ENCODE assay signal across 16 cellular contexts in the genomic region with DNA sequence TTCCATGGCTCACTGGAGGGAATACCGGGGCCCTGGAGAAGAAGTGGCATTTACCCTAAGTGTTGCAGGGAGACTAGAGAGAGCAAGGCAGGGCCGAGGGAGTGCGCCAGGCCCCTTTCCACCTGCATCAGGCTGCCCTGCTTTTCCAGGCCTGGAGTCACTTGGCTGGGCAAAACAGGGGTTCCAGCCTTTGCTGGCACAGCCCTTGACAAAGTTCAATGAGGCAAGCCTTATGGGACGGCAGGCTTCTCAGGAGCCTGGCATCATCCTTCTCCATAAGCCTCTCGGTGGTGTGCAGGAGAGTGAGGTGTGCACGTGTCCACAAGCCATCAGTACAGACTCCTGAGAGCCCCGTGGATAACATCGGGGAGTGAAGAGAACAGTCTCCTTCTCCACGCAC. TPM values are rescaled to one million over a fixed set of nuclear protein-coding genes. Genes with fewer than 3 reads are reported as not detected.
DNase-seq lines count a peak whose midpoint lies in the region; ATAC-seq and TF ChIP-seq lines count a peak whose summit lies in the region.
"Had no signal": no experiment of that assay in that cellular context is flagged by ENCODE, and none has a peak within 500 bp of the region (broad histone marks: within the 10 kb centered on the region; RNA-seq: fewer than 3 reads in every experiment).

No MANE protein-coding gene starts in this region.

- peak overlapping the region in 3 of 5 experiments; percentile 43 to 93 (median 72) for H3K27ac Mint-ChIP-seq in brain
- H3K27ac Mint-ChIP-seq: CD8-positive, alpha-beta memory T cell; HFFc6 had no signal

- peaks cover 95% of the 10 kb centered on the region for H3K4me1 Mint-ChIP-seq in brain
- H3K4me1 Mint-ChIP-seq: CD8-positive, alpha-beta memory T cell had no signal

- TF ChIP-seq POLR2A in thyroid gland (IDR thresholded peaks at IDR 0.05): no peak

- H3K27me3 Mint-ChIP-seq in brain: peaks cover 3% of the 10 kb centered on the region

- peaks cover 56% of the 10 kb centered on the region for H3K4me1 ChIP-seq in left ventricle myocardium inferior
- peaks cover 33% of the 10 kb centered on the region for H3K4me1 ChIP-seq in NT2/D1 (ENCODE audit: insufficient read depth, insufficient read length)
- H3K4me1 ChIP-seq in thyroid gland: peaks cover 44 to 66% of the 10 kb centered on the region in 2 donors

- H3K4me3 ChIP-seq in left ventricle myocardium inferior (no peak overlapping the region), NT2/D1 (ENCODE audit: insufficient read length, low read depth) (no peak overlapping the region), thyroid gland (replicated peaks in 1 of 3) (no peak overlapping the region)

- H3K36me3 ChIP-seq in left ventricle myocardium inferior: no peaks in the 10 kb centered on the region
- no peaks in the 10 kb centered on the region for H3K36me3 ChIP-seq in NT2/D1 (ENCODE audit: insufficient read depth, insufficient read length, low read length)
- no peaks in the 10 kb centered on the region for H3K36me3 ChIP-seq in thyroid gland
- H3K36me3 ChIP-seq: BE2C had no signal

- H3K9me3 Mint-ChIP-seq in brain: no peaks in the 10 kb centered on the region
- H3K9me3 Mint-ChIP-seq: CD8-positive, alpha-beta memory T cell; HFFc6 had no signal

- intact Hi-C loops in left ventricle myocardium inferior (cut with micrococcal nuclease) (no loop called here), cardiac septum (cut with DNase I) (no loop called here), thyroid gland (cut with DNase I) (no loop called here)

- H3K9me3 ChIP-seq in left ventricle myocardium inferior (replicated peaks) (no peaks in the 10 kb centered on the region), NT2/D1 (ENCODE audit: insufficient read depth, low read length) (no peaks in the 10 kb centered on the region), thyroid gland (no peaks in the 10 kb centered on the region)
- H3K9me3 ChIP-seq: BE2C, Caco-2 had no signal

- no peak overlapping the region for H3K4me3 Mint-ChIP-seq in brain
- H3K4me3 Mint-ChIP-seq: CD8-positive, alpha-beta memory T cell; HFFc6 had no signal

- H3K27me3 ChIP-seq in left ventricle myocardium inferior (ENCODE audit: low read depth): no peaks in the 10 kb centered on the region
- H3K27me3 ChIP-seq in NT2/D1 (ENCODE audit: insufficient read depth, insufficient read length): no peaks in the 10 kb centered on the region
- no peaks in the 10 kb centered on the region for H3K27me3 ChIP-seq in thyroid gland
- H3K27me3 ChIP-seq: BE2C had no signal

- DNase-seq in left ventricle myocardium inferior: no peak
- DNase-seq in cardiac septum (ENCODE audit: low spot score): no peak
- no peak for DNase-seq in NT2/D1 (ENCODE audit: low read depth, low spot score)
- DNase-seq in thyroid gland: peak; percentile 64 to 67
- no peak for DNase-seq in iPS-NIHi11 (ENCODE audit: low spot score)
- DNase-seq: BE2C; Caco-2; CD8-positive, alpha-beta memory T cell; DND-41; GDM1; HCEC 1CT; HFFc6 had no signal

- WGBS in thyroid gland, 2 donors: 29 to 44% methylated on average over 9 of the region's 9 CpGs

- TF ChIP-seq CTCF in left ventricle myocardium inferior (IDR thresholded peaks at IDR 0.05; ENCODE audit: borderline replicate concordance): no peak
- TF ChIP-seq CTCF in brain (conservative IDR thresholded peaks at IDR 0.05): no peak
- TF ChIP-seq CTCF in thyroid gland (IDR thresholded peaks at IDR 0.05): no peak

- ATAC-seq in GM21423 (IDR thresholded peaks at IDR 0.05; ENCODE audit: unreplicated experiment): no peak

- no peaks in the 10 kb centered on the region for H3K36me3 Mint-ChIP-seq in brain
- H3K36me3 Mint-ChIP-seq: CD8-positive, alpha-beta memory T cell had no signal

- H3K27ac ChIP-seq in left ventricle myocardium inferior (replicated peaks) (peak overlapping the region; percentile 3), thyroid gland (peak overlapping the region; percentile 43 to 89 (median 80))

- H3K9ac ChIP-seq in NT2/D1 (ENCODE audit: insufficient read length, low read depth): peak overlapping the region; percentile 42

RNA-seq across cellular contexts. Expression of a gene that starts 27.1 kb away (rescaled TPM):
- total RNA-seq in left ventricle myocardium inferior (0.58 TPM), cardiac septum (0.13 TPM), thyroid gland (1 to 10 TPM in 1 of 4 donors, under 1 TPM in 3; 0.13 to 3.3 (median 0.52) TPM)
- polyA plus RNA-seq in brain (ENCODE audit: insufficient read depth, low read depth, low replicate concordance): 2.0 TPM
- polyA plus RNA-seq: CD8-positive, alpha-beta memory T cell had no signal

RNA-seq across cellular contexts. Expression of a gene that starts 40.6 kb away (rescaled TPM):
- total RNA-seq in left ventricle myocardium inferior: 66.3 TPM
- total RNA-seq in cardiac septum: 51.9 TPM
- polyA plus RNA-seq in brain (ENCODE audit: insufficient read depth, low read depth, low replicate concordance): 22.1 TPM
- total RNA-seq in thyroid gland: 100 to 1,000 TPM in 3 of 4 donors, 10 to 100 TPM in 1; 94.9 to 177 (median 125) TPM

RNA-seq across cellular contexts. Expression of a gene that starts 47.1 kb away (rescaled TPM):
- total RNA-seq in left ventricle myocardium inferior: 0.88 TPM
- 1.9 TPM for total RNA-seq in cardiac septum
- 0.97 TPM for polyA plus RNA-seq in brain (ENCODE audit: insufficient read depth, low read depth, low replicate concordance)
- 100 to 1,000 TPM in 2 of 4 donors, 10 to 100 TPM in 2; 51.0 to 189 (median 131) TPM for total RNA-seq in thyroid gland
- polyA plus RNA-seq: CD8-positive, alpha-beta memory T cell had no signal

RNA-seq across cellular contexts. Expression of a gene that starts 55.0 kb away (rescaled TPM):
- total RNA-seq in left ventricle myocardium inferior (19.9 TPM), cardiac septum (8.5 TPM), thyroid gland (10 to 100 TPM in 1 of 4 donors, 1 to 10 TPM in 1, under 1 TPM in 1, not detected in 1; 0.63 to 31.6 (median 3.5) TPM)
- polyA plus RNA-seq in brain (ENCODE audit: insufficient read depth, low read depth, low replicate concordance): 2.1 TPM
- total RNA-seq: CD8-positive, alpha-beta memory T cell; H4; HT1080 had no signal
- polyA plus RNA-seq: CD8-positive, alpha-beta memory T cell had no signal

Comparison
In these comparisons a context has a peak if more than half of its experiments do, and no peak if none do; other contexts are left out.
1. DNase-seq: peak in thyroid gland (2 of 2); none in left ventricle myocardium inferior (single experiment), cardiac septum (single experiment), NT2/D1 (single experiment) and iPS-NIHi11 (single experiment).
2. RNA of a gene that starts 47.1 kb away (total RNA-seq): 51.0 to 189 TPM in thyroid gland; 1.9 TPM in cardiac septum (single experiment) and 0.88 TPM in left ventricle myocardium inferior (single experiment); every median in the first group is over 10 times any median in the second.